In the genomic region with DNA sequence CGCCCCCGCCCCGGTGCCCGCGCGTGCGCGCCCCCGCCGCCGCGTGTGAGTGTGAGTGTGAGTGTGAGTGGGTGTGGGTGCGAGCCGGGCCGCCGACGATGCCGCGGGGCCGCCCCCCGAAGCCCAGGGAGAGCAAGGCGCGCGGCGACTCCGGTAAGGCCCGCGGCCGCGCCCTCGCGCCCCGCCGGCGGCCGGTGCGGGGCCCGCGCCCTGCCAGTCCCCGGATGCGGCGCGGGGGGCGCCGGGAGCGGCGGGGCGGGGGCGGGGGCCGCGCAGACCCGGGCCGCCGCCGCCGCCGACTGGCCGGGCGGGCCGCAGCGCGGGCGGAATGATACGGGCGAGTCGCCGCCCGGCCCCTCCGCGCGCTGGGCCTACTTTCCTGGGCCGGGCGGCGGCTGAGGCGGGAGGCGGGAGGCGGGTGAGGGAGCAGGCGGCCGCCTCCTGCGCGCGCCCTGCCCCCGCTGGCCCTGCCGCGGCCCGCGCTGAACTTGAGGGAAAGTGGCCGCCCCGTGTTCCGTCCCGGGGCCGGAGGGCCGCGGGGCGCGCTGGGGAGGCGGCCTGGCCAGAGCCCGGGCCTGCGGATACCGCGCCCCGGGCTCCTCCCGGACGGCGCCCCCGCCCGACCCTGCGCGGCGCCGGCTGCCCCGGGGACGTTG, we compare ENCODE assay signal across 8 cellular contexts. TPM values are rescaled to one million over a fixed set of nuclear protein-coding genes. Genes with fewer than 3 reads are reported as not detected.
DNase-seq lines count a peak whose midpoint lies in the region; ATAC-seq and TF ChIP-seq lines count a peak whose summit lies in the region.

A gene (plus strand): TSS at position 48 of the 656 bp plus-strand sequence. CDS start 51 bp downstream, at position 99.

- ATAC-seq in HG03342 (IDR thresholded peaks at IDR 0.05; ENCODE audit: unreplicated experiment) = peak; percentile 39

- H3K36me3 ChIP-seq in mucosa of stomach (ENCODE audit: control insufficient read depth, insufficient read depth, low read length) = no peaks in the 10 kb centered on the region

- H3K4me3 ChIP-seq in epithelial cell of proximal tubule (ENCODE audit: low read depth, low read length) = peak within 1 kb of the TSS; percentile 86
- peak within 1 kb of the TSS; percentile 85 for H3K4me3 ChIP-seq in mucosa of stomach (ENCODE audit: low read length)

- DNase-seq in C1 segment of cervical spinal cord (lab: John Stamatoyannopoulos, UW) (peak in 11 of 14 donors; percentile 40 to 85 (median 64)), NOMO-1 treated with DMSO at 0.1 percent for 48 hours (lab: John Stamatoyannopoulos, UW; ENCODE audit: unreplicated experiment) (peak; percentile 37), epithelial cell of proximal tubule (ENCODE audit: low read depth) (no peak)
- peak; percentile 77 for DNase-seq in activated T-cell treated with anti-CD3 and anti-CD28 coated beads, Interleukin-2, amount 50 U/mL, for 1 hour
- DNase-seq in stimulated activated CD8-positive, alpha-beta memory T cell treated with anti-CD3 and anti-CD28 coated beads, Interleukin-7, amount 100 ng/mL, for 1 hour (ENCODE audit: low read depth in 2 of 2) = peak; percentile 29 to 40

- no peaks in the 10 kb centered on the region for H3K9me3 ChIP-seq in mucosa of stomach (ENCODE audit: control insufficient read depth, low read length)

- peaks cover 25% of the 10 kb centered on the region for H3K4me1 ChIP-seq in mucosa of stomach (ENCODE audit: control insufficient read depth, insufficient read depth, low read length)

- no peak for TF ChIP-seq CTCF in epithelial cell of proximal tubule (conservative IDR thresholded peaks at IDR 0.05; ENCODE audit: low read depth, low read length)

- H3K27me3 ChIP-seq in mucosa of stomach (ENCODE audit: control insufficient read depth, insufficient read depth, low read length) = no peaks in the 10 kb centered on the region

- H3K9ac ChIP-seq in mucosa of stomach (ENCODE audit: low read length) = peak within 1 kb of the TSS; percentile 95

- TF ChIP-seq POLR2A in GM19099 (IDR thresholded peaks at IDR 0.05; ENCODE audit: extremely low read depth, insufficient read length, low read depth) = peak; percentile 83

RNA-seq across cellular contexts. Expression of the gene that starts here (rescaled TPM):
- 4.7 and 9.9 TPM in 2 replicates for total RNA-seq in epithelial cell of proximal tubule
